Comparison of ENCODE assay signal across 18 cellular contexts in genomic region chr16:56331915-56332314, GRCh38.
"Had no signal": no experiment of that assay in that cellular context is flagged by ENCODE, and none has a peak within 500 bp of the region (broad histone marks: within the 10 kb centered on the region; RNA-seq: fewer than 3 reads in every experiment).

No MANE protein-coding gene starts in this region.

- H3K36me3 Mint-ChIP-seq: activated naive CD4-positive, alpha-beta T cell treated with anti-CD3 and anti-CD28 coated beads, Interleukin-2, amount 50 U/mL, for 24 hours had no signal

- H3K27ac ChIP-seq: brain microvascular endothelial cell, coronary artery, epithelial cell of prostate, gastroesophageal sphincter, heart left ventricle, lower lobe of right lung, spleen, tibial artery had no signal

- H3K4me1 Mint-ChIP-seq: activated CD4-positive, alpha-beta memory T cell treated with anti-CD3 and anti-CD28 coated beads, Interleukin-2, amount 10 ng/mL, durations not matched to agents 7 days and 5 days; activated CD4-positive, alpha-beta T cell treated with anti-CD3 and anti-CD28 coated beads, Interleukin-2, amount 10 ng/mL, durations not matched to agents 24 days and 14 days; activated naive CD4-positive, alpha-beta T cell treated with anti-CD3 and anti-CD28 coated beads, Interleukin-2, amount 50 U/mL, for 24 hours had no signal

- H3K27ac Mint-ChIP-seq: activated CD4-positive, alpha-beta memory T cell treated with anti-CD3 and anti-CD28 coated beads, Interleukin-2, amount 10 ng/mL, durations not matched to agents 7 days and 5 days; activated CD4-positive, alpha-beta T cell treated with anti-CD3 and anti-CD28 coated beads, Interleukin-2, amount 10 ng/mL, durations not matched to agents 24 days and 14 days; activated naive CD4-positive, alpha-beta T cell treated with anti-CD3 and anti-CD28 coated beads, Interleukin-2, amount 50 U/mL, for 24 hours; activated T-helper 1 cell treated with anti-CD3 and anti-CD28 coated beads, Interleukin-12 subunit alpha, Interleukin-12 subunit beta, Interleukin-2, Interleukin-4 antibody, amounts not matched to agents 30 ng/mL and 10 ng/mL and 1 ng/mL, durations not matched to agents 14 hours and 24 hours and 36 hours had no signal

- H3K4me3 Mint-ChIP-seq: activated CD4-positive, alpha-beta memory T cell treated with anti-CD3 and anti-CD28 coated beads, Interleukin-2, amount 10 ng/mL, durations not matched to agents 7 days and 5 days; activated CD4-positive, alpha-beta T cell treated with anti-CD3 and anti-CD28 coated beads, Interleukin-2, amount 10 ng/mL, durations not matched to agents 24 days and 14 days; activated naive CD4-positive, alpha-beta T cell treated with anti-CD3 and anti-CD28 coated beads, Interleukin-2, amount 50 U/mL, for 24 hours; activated T-helper 1 cell treated with anti-CD3 and anti-CD28 coated beads, Interleukin-12 subunit alpha, Interleukin-12 subunit beta, Interleukin-2, Interleukin-4 antibody, amounts not matched to agents 30 ng/mL and 10 ng/mL and 1 ng/mL, durations not matched to agents 14 hours and 24 hours and 36 hours had no signal

- H3K9me3 ChIP-seq: gastroesophageal sphincter, heart left ventricle, lower lobe of right lung, mucosa of descending colon, spleen, tibial artery had no signal

- H3K36me3 ChIP-seq: brain microvascular endothelial cell, lower lobe of right lung, spleen had no signal

- H3K4me3 ChIP-seq: coronary artery, gastroesophageal sphincter, heart left ventricle, lower lobe of right lung, mucosa of descending colon, spleen, tibial artery had no signal

- H3K9me3 Mint-ChIP-seq: activated CD4-positive, alpha-beta memory T cell treated with anti-CD3 and anti-CD28 coated beads, Interleukin-2, amount 10 ng/mL, durations not matched to agents 7 days and 5 days; activated CD4-positive, alpha-beta T cell treated with anti-CD3 and anti-CD28 coated beads, Interleukin-2, amount 10 ng/mL, durations not matched to agents 24 days and 14 days; activated naive CD4-positive, alpha-beta T cell treated with anti-CD3 and anti-CD28 coated beads, Interleukin-2, amount 50 U/mL, for 24 hours; activated T-helper 1 cell treated with anti-CD3 and anti-CD28 coated beads, Interleukin-12 subunit alpha, Interleukin-12 subunit beta, Interleukin-2, Interleukin-4 antibody, amounts not matched to agents 30 ng/mL and 10 ng/mL and 1 ng/mL, durations not matched to agents 14 hours and 24 hours and 36 hours had no signal

- ATAC-seq: activated CD4-positive, CD25-positive, alpha-beta regulatory T cell treated with anti-CD3 and anti-CD28 coated beads, Interleukin-2, amount 50 U/mL, for 24 hours; gastroesophageal sphincter had no signal

- H3K4me1 ChIP-seq: gastroesophageal sphincter, lower lobe of right lung, spleen, tibial artery had no signal

- H3K27me3 Mint-ChIP-seq: activated CD4-positive, alpha-beta memory T cell treated with anti-CD3 and anti-CD28 coated beads, Interleukin-2, amount 10 ng/mL, durations not matched to agents 7 days and 5 days; activated CD4-positive, alpha-beta T cell treated with anti-CD3 and anti-CD28 coated beads, Interleukin-2, amount 10 ng/mL, durations not matched to agents 24 days and 14 days; activated naive CD4-positive, alpha-beta T cell treated with anti-CD3 and anti-CD28 coated beads, Interleukin-2, amount 50 U/mL, for 24 hours had no signal

- H3K27me3 ChIP-seq: brain microvascular endothelial cell, gastroesophageal sphincter, heart left ventricle, spleen, tibial artery had no signal

- DNase-seq: activated CD4-positive, alpha-beta memory T cell treated with anti-CD3 and anti-CD28 coated beads, Interleukin-2, amount 10 ng/mL, durations not matched to agents 7 days and 5 days; activated CD4-positive, alpha-beta T cell treated with anti-CD3 and anti-CD28 coated beads, Interleukin-2, amount 10 ng/mL, durations not matched to agents 24 days and 14 days; activated gamma-delta T cell treated with Interleukin-2 at 50 U/mL for 16 hours; central memory CD4-positive, alpha-beta T cell; lower lobe of right lung; spleen; stimulated activated CD4-positive, alpha-beta T cell treated with anti-CD3 and anti-CD28 coated beads, Interleukin-4, amount 100 ng/mL, for 24 hours; stimulated activated naive CD4-positive, alpha-beta T cell treated with Interleukin-2 at 50 U/mL for 16 hours had no signal
